Comparison of ENCODE assay signal across 1 cellular context in the genomic region with DNA sequence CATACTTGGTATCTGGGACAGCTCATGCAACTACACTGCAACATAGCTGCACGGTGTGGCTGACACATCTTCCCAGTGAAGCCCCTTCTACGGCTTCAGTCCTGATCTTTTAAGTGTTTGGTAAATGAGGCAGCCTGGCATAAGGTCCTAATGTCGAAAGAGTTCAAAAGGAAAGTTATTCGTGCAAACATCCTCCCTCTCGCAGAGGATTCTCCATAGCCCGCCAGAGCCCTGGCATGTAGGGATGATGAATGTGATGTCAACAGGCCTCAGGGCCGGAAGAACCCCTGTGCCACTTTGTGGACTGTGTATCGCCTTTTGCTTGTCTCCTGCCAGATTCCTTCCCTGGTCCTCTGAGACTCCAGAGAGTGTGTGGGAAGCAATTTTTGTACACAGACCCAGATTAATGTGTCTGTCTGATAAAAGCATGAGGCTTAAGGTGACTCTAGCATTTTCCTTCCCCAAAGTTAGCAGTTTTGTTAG.
TF ChIP-seq lines count a peak whose summit lies in the region.

No MANE protein-coding gene starts in this region.

TF ChIP-seq in GM23338, 12 proteins besides CTCF, POLR2A, EP300 and RAD21 (continued from another document):
- TF ChIP-seq, protein P1, sequence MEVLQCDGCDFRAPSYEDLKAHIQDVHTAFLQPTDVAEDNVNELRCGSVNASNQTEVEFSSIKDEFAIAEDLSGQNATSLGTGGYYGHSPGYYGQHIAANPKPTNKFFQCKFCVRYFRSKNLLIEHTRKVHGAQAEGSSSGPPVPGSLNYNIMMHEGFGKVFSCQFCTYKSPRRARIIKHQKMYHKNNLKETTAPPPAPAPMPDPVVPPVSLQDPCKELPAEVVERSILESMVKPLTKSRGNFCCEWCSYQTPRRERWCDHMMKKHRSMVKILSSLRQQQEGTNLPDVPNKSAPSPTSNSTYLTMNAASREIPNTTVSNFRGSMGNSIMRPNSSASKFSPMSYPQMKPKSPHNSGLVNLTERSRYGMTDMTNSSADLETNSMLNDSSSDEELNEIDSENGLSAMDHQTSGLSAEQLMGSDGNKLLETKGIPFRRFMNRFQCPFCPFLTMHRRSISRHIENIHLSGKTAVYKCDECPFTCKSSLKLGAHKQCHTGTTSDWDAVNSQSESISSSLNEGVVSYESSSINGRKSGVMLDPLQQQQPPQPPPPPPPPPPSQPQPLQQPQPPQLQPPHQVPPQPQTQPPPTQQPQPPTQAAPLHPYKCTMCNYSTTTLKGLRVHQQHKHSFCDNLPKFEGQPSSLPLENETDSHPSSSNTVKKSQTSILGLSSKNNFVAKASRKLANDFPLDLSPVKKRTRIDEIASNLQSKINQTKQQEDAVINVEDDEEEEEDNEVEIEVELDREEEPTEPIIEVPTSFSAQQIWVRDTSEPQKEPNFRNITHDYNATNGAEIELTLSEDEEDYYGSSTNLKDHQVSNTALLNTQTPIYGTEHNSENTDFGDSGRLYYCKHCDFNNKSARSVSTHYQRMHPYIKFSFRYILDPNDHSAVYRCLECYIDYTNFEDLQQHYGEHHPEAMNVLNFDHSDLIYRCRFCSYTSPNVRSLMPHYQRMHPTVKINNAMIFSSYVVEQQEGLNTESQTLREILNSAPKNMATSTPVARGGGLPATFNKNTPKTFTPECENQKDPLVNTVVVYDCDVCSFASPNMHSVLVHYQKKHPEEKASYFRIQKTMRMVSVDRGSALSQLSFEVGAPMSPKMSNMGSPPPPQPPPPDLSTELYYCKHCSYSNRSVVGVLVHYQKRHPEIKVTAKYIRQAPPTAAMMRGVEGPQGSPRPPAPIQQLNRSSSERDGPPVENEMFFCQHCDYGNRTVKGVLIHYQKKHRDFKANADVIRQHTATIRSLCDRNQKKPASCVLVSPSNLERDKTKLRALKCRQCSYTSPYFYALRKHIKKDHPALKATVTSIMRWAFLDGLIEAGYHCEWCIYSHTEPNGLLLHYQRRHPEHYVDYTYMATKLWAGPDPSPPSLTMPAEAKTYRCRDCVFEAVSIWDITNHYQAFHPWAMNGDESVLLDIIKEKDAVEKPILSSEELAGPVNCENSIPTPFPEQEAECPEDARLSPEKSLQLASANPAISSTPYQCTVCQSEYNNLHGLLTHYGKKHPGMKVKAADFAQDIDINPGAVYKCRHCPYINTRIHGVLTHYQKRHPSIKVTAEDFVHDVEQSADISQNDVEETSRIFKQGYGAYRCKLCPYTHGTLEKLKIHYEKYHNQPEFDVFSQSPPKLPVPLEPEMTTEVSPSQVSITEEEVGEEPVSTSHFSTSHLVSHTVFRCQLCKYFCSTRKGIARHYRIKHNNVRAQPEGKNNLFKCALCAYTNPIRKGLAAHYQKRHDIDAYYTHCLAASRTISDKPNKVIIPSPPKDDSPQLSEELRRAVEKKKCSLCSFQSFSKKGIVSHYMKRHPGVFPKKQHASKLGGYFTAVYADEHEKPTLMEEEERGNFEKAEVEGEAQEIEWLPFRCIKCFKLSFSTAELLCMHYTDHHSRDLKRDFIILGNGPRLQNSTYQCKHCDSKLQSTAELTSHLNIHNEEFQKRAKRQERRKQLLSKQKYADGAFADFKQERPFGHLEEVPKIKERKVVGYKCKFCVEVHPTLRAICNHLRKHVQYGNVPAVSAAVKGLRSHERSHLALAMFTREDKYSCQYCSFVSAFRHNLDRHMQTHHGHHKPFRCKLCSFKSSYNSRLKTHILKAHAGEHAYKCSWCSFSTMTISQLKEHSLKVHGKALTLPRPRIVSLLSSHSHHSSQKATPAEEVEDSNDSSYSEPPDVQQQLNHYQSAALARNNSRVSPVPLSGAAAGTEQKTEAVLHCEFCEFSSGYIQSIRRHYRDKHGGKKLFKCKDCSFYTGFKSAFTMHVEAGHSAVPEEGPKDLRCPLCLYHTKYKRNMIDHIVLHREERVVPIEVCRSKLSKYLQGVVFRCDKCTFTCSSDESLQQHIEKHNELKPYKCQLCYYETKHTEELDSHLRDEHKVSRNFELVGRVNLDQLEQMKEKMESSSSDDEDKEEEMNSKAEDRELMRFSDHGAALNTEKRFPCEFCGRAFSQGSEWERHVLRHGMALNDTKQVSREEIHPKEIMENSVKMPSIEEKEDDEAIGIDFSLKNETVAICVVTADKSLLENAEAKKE (CRISPR knock-in tag; IDR thresholded peaks at IDR 0.05): no peak
- TF ChIP-seq POLR2AphosphoS5 (IDR thresholded peaks at IDR 0.05; ENCODE audit: low read depth) (no peak), NANOG (IDR thresholded peaks at IDR 0.05; ENCODE audit: borderline replicate concordance) (no peak), CREB1 (CRISPR knock-in tag; IDR thresholded peaks at IDR 0.05; ENCODE audit: low read depth) (no peak), ETS1 (IDR thresholded peaks at IDR 0.05) (no peak), STAT1 (IDR thresholded peaks at IDR 0.05; ENCODE audit: unreplicated experiment) (no peak), EZH2phosphoT487 (IDR thresholded peaks at IDR 0.05; ENCODE audit: unreplicated experiment) (no peak), JUNB (IDR thresholded peaks at IDR 0.05; ENCODE audit: unreplicated experiment) (no peak)
- TF ChIP-seq, protein P2, sequence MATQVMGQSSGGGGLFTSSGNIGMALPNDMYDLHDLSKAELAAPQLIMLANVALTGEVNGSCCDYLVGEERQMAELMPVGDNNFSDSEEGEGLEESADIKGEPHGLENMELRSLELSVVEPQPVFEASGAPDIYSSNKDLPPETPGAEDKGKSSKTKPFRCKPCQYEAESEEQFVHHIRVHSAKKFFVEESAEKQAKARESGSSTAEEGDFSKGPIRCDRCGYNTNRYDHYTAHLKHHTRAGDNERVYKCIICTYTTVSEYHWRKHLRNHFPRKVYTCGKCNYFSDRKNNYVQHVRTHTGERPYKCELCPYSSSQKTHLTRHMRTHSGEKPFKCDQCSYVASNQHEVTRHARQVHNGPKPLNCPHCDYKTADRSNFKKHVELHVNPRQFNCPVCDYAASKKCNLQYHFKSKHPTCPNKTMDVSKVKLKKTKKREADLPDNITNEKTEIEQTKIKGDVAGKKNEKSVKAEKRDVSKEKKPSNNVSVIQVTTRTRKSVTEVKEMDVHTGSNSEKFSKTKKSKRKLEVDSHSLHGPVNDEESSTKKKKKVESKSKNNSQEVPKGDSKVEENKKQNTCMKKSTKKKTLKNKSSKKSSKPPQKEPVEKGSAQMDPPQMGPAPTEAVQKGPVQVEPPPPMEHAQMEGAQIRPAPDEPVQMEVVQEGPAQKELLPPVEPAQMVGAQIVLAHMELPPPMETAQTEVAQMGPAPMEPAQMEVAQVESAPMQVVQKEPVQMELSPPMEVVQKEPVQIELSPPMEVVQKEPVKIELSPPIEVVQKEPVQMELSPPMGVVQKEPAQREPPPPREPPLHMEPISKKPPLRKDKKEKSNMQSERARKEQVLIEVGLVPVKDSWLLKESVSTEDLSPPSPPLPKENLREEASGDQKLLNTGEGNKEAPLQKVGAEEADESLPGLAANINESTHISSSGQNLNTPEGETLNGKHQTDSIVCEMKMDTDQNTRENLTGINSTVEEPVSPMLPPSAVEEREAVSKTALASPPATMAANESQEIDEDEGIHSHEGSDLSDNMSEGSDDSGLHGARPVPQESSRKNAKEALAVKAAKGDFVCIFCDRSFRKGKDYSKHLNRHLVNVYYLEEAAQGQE (IDR thresholded peaks at IDR 0.05; ENCODE audit: unreplicated experiment): no peak
